35 cellular contexts compared by ENCODE assay signal in the genomic region with DNA sequence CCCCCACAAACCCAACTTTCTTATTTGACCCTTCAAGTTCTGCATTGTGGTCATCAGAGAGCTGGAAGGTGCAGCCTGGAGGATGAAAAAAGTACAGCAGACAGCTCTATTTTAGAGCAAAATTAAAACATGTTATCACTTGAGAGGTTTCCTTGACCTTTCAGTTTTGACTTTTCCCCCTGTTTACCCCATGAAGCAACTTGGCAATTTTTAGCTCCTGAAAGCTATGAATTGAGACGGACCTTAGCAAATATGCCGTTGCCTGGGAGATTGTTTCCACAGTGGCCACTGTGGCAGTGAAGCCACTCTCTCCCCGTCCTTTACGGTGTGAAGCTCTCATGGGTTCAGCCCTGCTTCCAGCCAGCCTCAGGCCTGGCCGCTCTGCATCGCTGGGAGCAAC.
DNase-seq lines count a peak whose midpoint lies in the region; ATAC-seq and TF ChIP-seq lines count a peak whose summit lies in the region.
"Had no signal": no experiment of that assay in that cellular context is flagged by ENCODE, and none has a peak within 500 bp of the region (broad histone marks: within the 10 kb centered on the region; RNA-seq: fewer than 3 reads in every experiment).

No MANE protein-coding gene starts in this region.

- H2BK15ac ChIP-seq in mesenchymal stem cell (ENCODE audit: low read depth, poor library complexity, severe bottlenecking): no peak overlapping the region

- no peaks in the 10 kb centered on the region for H3K79me1 ChIP-seq in mesenchymal stem cell (replicated peaks; ENCODE audit: low read length, poor library complexity, severe bottlenecking)

- H3K27me3 ChIP-seq in BLaER1 treated with 17β-estradiol and CSF1 and Interleukin-3, amounts not matched to agents 10 nM and 100 nM: no peaks in the 10 kb centered on the region; a peak in 1 of 22 replicates
- H3K27me3 ChIP-seq in mesenchymal stem cell (ENCODE audit: control insufficient read depth in 1 of 2, insufficient read depth in 1 of 2, low read length in 2 of 2): no peaks in the 10 kb centered on the region
- H3K27me3 ChIP-seq: cardiac muscle cell, heart right ventricle, sigmoid colon, uterus had no signal

- TF ChIP-seq CTCF in WTC11 (IDR thresholded peaks at IDR 0.05): no peak

- CTCF ChIA-PET in WTC11 (lab: Charles Lee): interaction anchor here (0.8 to 1.3 kb wide), 3 partner anchors 12 to 54 kb away, joined by 3 to 4 read pairs (median 3); no protein-coding TSS in a partner anchor

- no peak overlapping the region for H3K4me3 ChIP-seq in BLaER1 treated with 17β-estradiol and CSF1 and Interleukin-3, amounts not matched to agents 10 nM and 100 nM
- no peak overlapping the region for H3K4me3 ChIP-seq in mesenchymal stem cell (ENCODE audit: insufficient read depth in 1 of 2, low read depth in 1 of 2, low read length in 2 of 2)
- H3K4me3 ChIP-seq: A549, cardiac muscle cell, coronary artery, heart right ventricle, sigmoid colon, thoracic aorta, uterus had no signal

- H3K9me3 ChIP-seq in BLaER1 treated with 17β-estradiol and CSF1 and Interleukin-3, amounts not matched to agents 10 nM and 100 nM (replicated peaks in 1 of 11): peaks cover 15 to 28% (median 21%) of the 10 kb centered on the region in 11 experiments; a peak in 21 of 22 replicates
- H3K9me3 ChIP-seq in mesenchymal stem cell (ENCODE audit: control insufficient read depth, low read length): no peaks in the 10 kb centered on the region
- H3K9me3 ChIP-seq: A549, heart right ventricle, sigmoid colon, thoracic aorta, uterus had no signal

- H3K18ac ChIP-seq in mesenchymal stem cell (ENCODE audit: low read depth in 1 of 2, low read length in 2 of 2): peak overlapping the region in 1 of 2 experiments; percentile 18

- POLR2A ChIA-PET in WTC11 (lab: Charles Lee): interaction anchor here (0.8 kb wide), 1 partner anchor 1783 kb away, joined by 3 read pairs; no protein-coding TSS in a partner anchor

- no peak overlapping the region for H2BK5ac ChIP-seq in mesenchymal stem cell (ENCODE audit: low read depth, low read length, poor library complexity, severe bottlenecking)

- no peak overlapping the region for H2BK120ac ChIP-seq in mesenchymal stem cell (ENCODE audit: low read depth, low read length)

- peak overlapping the region in 4 of 11 experiments; percentile 61 to 69 (median 66); a peak in 7 of 22 replicates for H3K9ac ChIP-seq in BLaER1 treated with 17β-estradiol and CSF1 and Interleukin-3, amounts not matched to agents 10 nM and 100 nM
- H3K9ac ChIP-seq in mesenchymal stem cell (ENCODE audit: low read length): no peak overlapping the region

- peaks cover 6% of the 10 kb centered on the region for H3K4me1 Mint-ChIP-seq in WTC11
- no peaks in the 10 kb centered on the region for H3K4me1 Mint-ChIP-seq in activated T-helper 1 cell treated with anti-CD3 and anti-CD28 coated beads, Interleukin-12 subunit alpha, Interleukin-12 subunit beta, Interleukin-2, Interleukin-4 antibody, amounts not matched to agents 30 ng/mL and 10 ng/mL and 1 ng/mL, durations not matched to agents 14 hours and 24 hours and 36 hours (ENCODE audit: low read depth)
- H3K4me1 Mint-ChIP-seq: activated CD4-positive, alpha-beta memory T cell treated with anti-CD3 and anti-CD28 coated beads, Interleukin-2, amount 10 ng/mL, durations not matched to agents 7 days and 5 days; CD8-positive, alpha-beta memory T cell had no signal

- no peak overlapping the region for H3K4me3 Mint-ChIP-seq in WTC11
- no peak overlapping the region for H3K4me3 Mint-ChIP-seq in activated T-helper 1 cell treated with anti-CD3 and anti-CD28 coated beads, Interleukin-12 subunit alpha, Interleukin-12 subunit beta, Interleukin-2, Interleukin-4 antibody, amounts not matched to agents 30 ng/mL and 10 ng/mL and 1 ng/mL, durations not matched to agents 14 hours and 24 hours and 36 hours
- H3K4me3 Mint-ChIP-seq: activated CD4-positive, alpha-beta memory T cell treated with anti-CD3 and anti-CD28 coated beads, Interleukin-2, amount 10 ng/mL, durations not matched to agents 7 days and 5 days; activated naive CD8-positive, alpha-beta T cell; CD8-positive, alpha-beta memory T cell; effector memory CD8-positive, alpha-beta T cell; H9; T-cell had no signal

- H4K20me1 ChIP-seq in BLaER1 treated with 17β-estradiol and CSF1 and Interleukin-3, amounts not matched to agents 10 nM and 100 nM: peaks cover 0 to 45% (median 0%) of the 10 kb centered on the region in 11 experiments; a peak in 2 of 22 replicates

- 97% methylated on average over 6 of the region's 6 CpGs for WGBS in mesenchymal stem cell

- H3K4ac ChIP-seq in mesenchymal stem cell (ENCODE audit: low read depth in 1 of 2, low read length in 2 of 2): peak overlapping the region in 1 of 2 experiments; percentile 24

- H3K9me3 Mint-ChIP-seq in WTC11: no peaks in the 10 kb centered on the region
- H3K9me3 Mint-ChIP-seq in activated T-helper 1 cell treated with anti-CD3 and anti-CD28 coated beads, Interleukin-12 subunit alpha, Interleukin-12 subunit beta, Interleukin-2, Interleukin-4 antibody, amounts not matched to agents 30 ng/mL and 10 ng/mL and 1 ng/mL, durations not matched to agents 14 hours and 24 hours and 36 hours: no peaks in the 10 kb centered on the region
- H3K9me3 Mint-ChIP-seq: activated CD4-positive, alpha-beta memory T cell treated with anti-CD3 and anti-CD28 coated beads, Interleukin-2, amount 10 ng/mL, durations not matched to agents 7 days and 5 days; CD8-positive, alpha-beta memory T cell; effector memory CD8-positive, alpha-beta T cell; T-cell had no signal

- H2BK12ac ChIP-seq in mesenchymal stem cell (ENCODE audit: low read length in 2 of 2): peak overlapping the region in 1 of 2 experiments; percentile 38

- H4K8ac ChIP-seq in mesenchymal stem cell (ENCODE audit: low read length): no peak overlapping the region

- no peaks in the 10 kb centered on the region for H3K27me3 Mint-ChIP-seq in WTC11 (ENCODE audit: low read depth)
- H3K27me3 Mint-ChIP-seq in activated T-helper 1 cell treated with anti-CD3 and anti-CD28 coated beads, Interleukin-12 subunit alpha, Interleukin-12 subunit beta, Interleukin-2, Interleukin-4 antibody, amounts not matched to agents 30 ng/mL and 10 ng/mL and 1 ng/mL, durations not matched to agents 14 hours and 24 hours and 36 hours (ENCODE audit: insufficient read depth): no peaks in the 10 kb centered on the region
- H3K27me3 Mint-ChIP-seq: activated CD4-positive, alpha-beta memory T cell treated with anti-CD3 and anti-CD28 coated beads, Interleukin-2, amount 10 ng/mL, durations not matched to agents 7 days and 5 days; activated naive CD8-positive, alpha-beta T cell; CD8-positive, alpha-beta memory T cell; effector memory CD8-positive, alpha-beta T cell; progenitor cell of endocrine pancreas; T-cell had no signal

- peak overlapping the region in 6 of 11 experiments; percentile 48 to 78 (median 74); a peak in 11 of 22 replicates for H3K27ac ChIP-seq in BLaER1 treated with 17β-estradiol and CSF1 and Interleukin-3, amounts not matched to agents 10 nM and 100 nM
- no peak overlapping the region for H3K27ac ChIP-seq in mesenchymal stem cell (ENCODE audit: low read length, poor library complexity, severe bottlenecking)
- H3K27ac ChIP-seq: cardiac muscle cell, coronary artery, heart right ventricle, RWPE1, sigmoid colon, thoracic aorta, uterus had no signal

- ATAC-seq in GM18868 (IDR thresholded peaks at IDR 0.05; ENCODE audit: unreplicated experiment) (peak; percentile 60), HG03066 (IDR thresholded peaks at IDR 0.05; ENCODE audit: low read depth, unreplicated experiment) (peak; percentile 49), GM21515 (IDR thresholded peaks at IDR 0.05; ENCODE audit: unreplicated experiment) (no peak), WTC11 (no peak)
- ATAC-seq: A549; activated CD4-positive, CD25-positive, alpha-beta regulatory T cell treated with anti-CD3 and anti-CD28 coated beads, Interleukin-2, amount 50 U/mL, for 24 hours; effector memory CD8-positive, alpha-beta T cell; esophagus mucosa; heart right ventricle; T-cell had no signal

- H2AFZ ChIP-seq in mesenchymal stem cell (ENCODE audit: low read depth, low read length): no peak overlapping the region

- H3K4me2 ChIP-seq in BLaER1 treated with 17β-estradiol and CSF1 and Interleukin-3, amounts not matched to agents 10 nM and 100 nM: peak overlapping the region; percentile 73 to 87 (median 75)
- no peak overlapping the region for H3K4me2 ChIP-seq in mesenchymal stem cell (ENCODE audit: low read length, poor library complexity, severe bottlenecking)
- H3K4me2 ChIP-seq: A549 had no signal

- H3K36me3 ChIP-seq in BLaER1 treated with 17β-estradiol and CSF1 and Interleukin-3, amounts not matched to agents 10 nM and 100 nM: peaks cover 7 to 31% (median 19%) of the 10 kb centered on the region in 11 experiments; a peak in 19 of 22 replicates
- peaks cover 13 to 41% of the 10 kb centered on the region in 2 experiments for H3K36me3 ChIP-seq in mesenchymal stem cell (ENCODE audit: control insufficient read depth in 1 of 2, insufficient read depth in 2 of 2, low read depth in 1 of 2, low read length in 2 of 2)
- H3K36me3 ChIP-seq: cardiac muscle cell, uterus had no signal

- no peak for DNase-seq in mesenchymal stem cell
- no peak for DNase-seq in stimulated activated CD4-positive, alpha-beta T cell treated with anti-CD3 and anti-CD28 coated beads, Interleukin-4, amount 100 ng/mL, for 4 hours
- DNase-seq in WTC11 (ENCODE audit: low spot score): no peak
- no peak for DNase-seq in activated T-helper 1 cell treated with anti-CD3 and anti-CD28 coated beads, Interleukin-12 subunit alpha, Interleukin-12 subunit beta, Interleukin-2, Interleukin-4 antibody, amounts not matched to agents 30 ng/mL and 10 ng/mL and 1 ng/mL, durations not matched to agents 14 hours and 24 hours and 36 hours (ENCODE audit: low spot score)
- DNase-seq: activated CD4-positive, alpha-beta memory T cell treated with anti-CD3 and anti-CD28 coated beads, Interleukin-2, amount 10 ng/mL, durations not matched to agents 7 days and 5 days; activated CD8-positive, alpha-beta memory T cell treated with anti-CD3 and anti-CD28 coated beads, Interleukin-2, amount 50 U/mL, for 48 hours; activated effector memory CD4-positive, alpha-beta T cell treated with Interleukin-2 at 50 U/mL for 16 hours; AML-193; aorta; CD8-positive, alpha-beta memory T cell; effector memory CD8-positive, alpha-beta T cell; H9; heart right ventricle; Karpas-422; NCI-H146; NCI-H446; NCI-H82; sigmoid colon; stimulated activated CD4-positive, alpha-beta T cell treated with anti-CD3 and anti-CD28 coated beads, Interleukin-4, amount 100 ng/mL, for 24 hours; stimulated activated naive CD4-positive, alpha-beta T cell treated with Interleukin-2 at 50 U/mL for 16 hours; T-cell; uterus had no signal

- H2AK5ac ChIP-seq in mesenchymal stem cell (ENCODE audit: low read length, severe bottlenecking): no peak overlapping the region

- no peaks in the 10 kb centered on the region for H3K36me3 Mint-ChIP-seq in WTC11
- H3K36me3 Mint-ChIP-seq in activated T-helper 1 cell treated with anti-CD3 and anti-CD28 coated beads, Interleukin-12 subunit alpha, Interleukin-12 subunit beta, Interleukin-2, Interleukin-4 antibody, amounts not matched to agents 30 ng/mL and 10 ng/mL and 1 ng/mL, durations not matched to agents 14 hours and 24 hours and 36 hours (ENCODE audit: low read depth): no peaks in the 10 kb centered on the region

- H3K23ac ChIP-seq in mesenchymal stem cell (ENCODE audit: low read length in 2 of 2): no peak overlapping the region

- H4K91ac ChIP-seq in mesenchymal stem cell (ENCODE audit: low read length): peak overlapping the region; percentile 14

- peak overlapping the region in 1 of 2 experiments; percentile 93 for H3K14ac ChIP-seq in mesenchymal stem cell (ENCODE audit: low read length in 2 of 2)

- H3K4me1 ChIP-seq in BLaER1 treated with 17β-estradiol and CSF1 and Interleukin-3, amounts not matched to agents 10 nM and 100 nM: peaks cover 46 to 73% (median 65%) of the 10 kb centered on the region in 10 experiments
- H3K4me1 ChIP-seq in mesenchymal stem cell (ENCODE audit: control insufficient read depth, insufficient read depth, low read depth, low read length): peaks cover 9% of the 10 kb centered on the region
- H3K4me1 ChIP-seq: sigmoid colon, uterus had no signal

- no peak overlapping the region for H3K27ac Mint-ChIP-seq in WTC11
- H3K27ac Mint-ChIP-seq in activated T-helper 1 cell treated with anti-CD3 and anti-CD28 coated beads, Interleukin-12 subunit alpha, Interleukin-12 subunit beta, Interleukin-2, Interleukin-4 antibody, amounts not matched to agents 30 ng/mL and 10 ng/mL and 1 ng/mL, durations not matched to agents 14 hours and 24 hours and 36 hours: no peak overlapping the region
- H3K27ac Mint-ChIP-seq: activated CD4-positive, alpha-beta memory T cell treated with anti-CD3 and anti-CD28 coated beads, Interleukin-2, amount 10 ng/mL, durations not matched to agents 7 days and 5 days; activated naive CD8-positive, alpha-beta T cell; progenitor cell of endocrine pancreas; T-cell had no signal

- intact Hi-C loops in activated T-helper 1 cell treated with anti-CD3 and anti-CD28 coated beads, Interleukin-12 subunit alpha, Interleukin-12 subunit beta, Interleukin-2, Interleukin-4 antibody, amounts not matched to agents 30 ng/mL and 10 ng/mL and 1 ng/mL, durations not matched to agents 14 hours and 24 hours and 36 hours (cut with micrococcal nuclease): no loop called here

Comparison
In these comparisons a context has a peak if more than half of its experiments do, and no peak if none do; other contexts are left out.
1. ATAC-seq: peak in GM18868 (single experiment) and HG03066 (single experiment); none in GM21515 (single experiment) and WTC11 (single experiment).